In genomic region chr1:116554924-116555323, GRCh38 we compare ENCODE assay signal across 21 cellular contexts. TPM values are rescaled to one million over a fixed set of nuclear protein-coding genes. Genes with fewer than 3 reads are reported as not detected.
A peak's percentile ranks its signal among the peaks of the same experiment; 100 is the strongest.
DNase-seq lines count a peak whose midpoint lies in the region; ATAC-seq, FAIRE-seq and TF ChIP-seq lines count a peak whose summit lies in the region.
"Had no signal": no experiment of that assay in that cellular context is flagged by ENCODE, and none has a peak within 500 bp of the region (broad histone marks: within the 10 kb centered on the region; RNA-seq: fewer than 3 reads in every experiment).

No MANE protein-coding gene starts in this region.

- no peaks in the 10 kb centered on the region for H3K9me3 ChIP-seq in colonic mucosa
- H3K9me3 ChIP-seq: HAP-1, tibial artery had no signal

- intact Hi-C loops in activated T-helper 2 cell treated with anti-CD3 and anti-CD28 coated beads, Interferon-gamma antibody, Interleukin-2, Interleukin-4, amounts not matched to agents 10 μg/mL and 5 μg/mL and 100 μg/mL, durations not matched to agents 14 hours and 24 hours and 36 hours (cut with micrococcal nuclease) = loop anchor here (5.0 kb wide), 4 partner anchors 178 to 507 kb away; partner anchors contain the start of gene TTF2
- intact Hi-C loops in natural killer cell (cut with micrococcal nuclease) (no loop called here), colonic mucosa (cut with DNase I) (no loop called here)

- no peaks in the 10 kb centered on the region for H3K9me3 Mint-ChIP-seq in activated CD8-positive, alpha-beta memory T cell treated with anti-CD3 and anti-CD28 coated beads, Interleukin-2, amount 10 ng/mL, durations not matched to agents 7 days and 5 days (ENCODE audit: low read depth)
- no peaks in the 10 kb centered on the region for H3K9me3 Mint-ChIP-seq in activated T-helper 2 cell treated with anti-CD3 and anti-CD28 coated beads, Interferon-gamma antibody, Interleukin-2, Interleukin-4, amounts not matched to agents 10 μg/mL and 5 μg/mL and 100 μg/mL, durations not matched to agents 14 hours and 24 hours and 36 hours
- no peaks in the 10 kb centered on the region for H3K9me3 Mint-ChIP-seq in natural killer cell
- H3K9me3 Mint-ChIP-seq: CD8-positive, alpha-beta T cell had no signal

- no peak overlapping the region for H3K27ac ChIP-seq in colonic mucosa
- H3K27ac ChIP-seq: HL-60, VCaP had no signal

- peaks cover 53% of the 10 kb centered on the region for H3K36me3 Mint-ChIP-seq in activated CD8-positive, alpha-beta memory T cell treated with anti-CD3 and anti-CD28 coated beads, Interleukin-2, amount 10 ng/mL, durations not matched to agents 7 days and 5 days
- H3K36me3 Mint-ChIP-seq in activated T-helper 2 cell treated with anti-CD3 and anti-CD28 coated beads, Interferon-gamma antibody, Interleukin-2, Interleukin-4, amounts not matched to agents 10 μg/mL and 5 μg/mL and 100 μg/mL, durations not matched to agents 14 hours and 24 hours and 36 hours (ENCODE audit: low read depth) = peaks cover 69% of the 10 kb centered on the region
- no peaks in the 10 kb centered on the region for H3K36me3 Mint-ChIP-seq in natural killer cell
- H3K36me3 Mint-ChIP-seq: CD8-positive, alpha-beta T cell had no signal

- no peak for TF ChIP-seq POLR2A in GM12891 (IDR thresholded peaks at IDR 0.05; ENCODE audit: low read depth, low read length)

- H3K9ac ChIP-seq in colonic mucosa (ENCODE audit: low read depth in 2 of 2, low read length in 2 of 2) = no peak overlapping the region

- H3K27ac Mint-ChIP-seq in activated CD8-positive, alpha-beta memory T cell treated with anti-CD3 and anti-CD28 coated beads, Interleukin-2, amount 10 ng/mL, durations not matched to agents 7 days and 5 days = peak overlapping the region; percentile 95
- H3K27ac Mint-ChIP-seq in activated T-helper 2 cell treated with anti-CD3 and anti-CD28 coated beads, Interferon-gamma antibody, Interleukin-2, Interleukin-4, amounts not matched to agents 10 μg/mL and 5 μg/mL and 100 μg/mL, durations not matched to agents 14 hours and 24 hours and 36 hours = peak overlapping the region; percentile 19
- H3K27ac Mint-ChIP-seq in natural killer cell = peak overlapping the region; percentile 59 to 85
- H3K27ac Mint-ChIP-seq: CD8-positive, alpha-beta T cell had no signal

- no peak for ATAC-seq in activated CD8-positive, alpha-beta memory T cell treated with anti-CD3 and anti-CD28 coated beads, Interleukin-2, amount 10 ng/mL, durations not matched to agents 7 days and 5 days
- ATAC-seq in natural killer cell (no peak), HG02938 (IDR thresholded peaks at IDR 0.05; ENCODE audit: unreplicated experiment) (no peak)
- ATAC-seq: CD8-positive, alpha-beta T cell had no signal

- H3K4me3 Mint-ChIP-seq in activated CD8-positive, alpha-beta memory T cell treated with anti-CD3 and anti-CD28 coated beads, Interleukin-2, amount 10 ng/mL, durations not matched to agents 7 days and 5 days = no peak overlapping the region
- H3K4me3 Mint-ChIP-seq in activated T-helper 2 cell treated with anti-CD3 and anti-CD28 coated beads, Interferon-gamma antibody, Interleukin-2, Interleukin-4, amounts not matched to agents 10 μg/mL and 5 μg/mL and 100 μg/mL, durations not matched to agents 14 hours and 24 hours and 36 hours (ENCODE audit: low read depth) = no peak overlapping the region
- no peak overlapping the region for H3K4me3 Mint-ChIP-seq in natural killer cell
- H3K4me3 Mint-ChIP-seq: CD8-positive, alpha-beta T cell had no signal

- H3K4me3 ChIP-seq in colonic mucosa = no peak overlapping the region
- H3K4me3 ChIP-seq: HAP-1, tibial artery had no signal

- CTCF ChIA-PET in activated CD8-positive, alpha-beta memory T cell treated with anti-CD3 and anti-CD28 coated beads, Interleukin-2, amount 10 ng/mL, durations not matched to agents 7 days and 5 days (lab: Charles Lee) = no interaction called here

- FAIRE-seq in GM12891 (lab: Jason Lieb, UNC) = peak; percentile 62

- TF ChIP-seq CTCF in natural killer cell (IDR thresholded peaks at IDR 0.05) (no peak), colonic mucosa (IDR thresholded peaks at IDR 0.05) (no peak)

- no peaks in the 10 kb centered on the region for H3K27me3 Mint-ChIP-seq in activated CD8-positive, alpha-beta memory T cell treated with anti-CD3 and anti-CD28 coated beads, Interleukin-2, amount 10 ng/mL, durations not matched to agents 7 days and 5 days
- no peaks in the 10 kb centered on the region for H3K27me3 Mint-ChIP-seq in activated T-helper 2 cell treated with anti-CD3 and anti-CD28 coated beads, Interferon-gamma antibody, Interleukin-2, Interleukin-4, amounts not matched to agents 10 μg/mL and 5 μg/mL and 100 μg/mL, durations not matched to agents 14 hours and 24 hours and 36 hours (ENCODE audit: low read depth)
- no peaks in the 10 kb centered on the region for H3K27me3 Mint-ChIP-seq in natural killer cell (ENCODE audit: low read depth in 2 of 2)

- no peaks in the 10 kb centered on the region for H3K36me3 ChIP-seq in colonic mucosa
- H3K36me3 ChIP-seq: HAP-1, tibial artery had no signal

- DNase-seq in activated CD8-positive, alpha-beta memory T cell treated with anti-CD3 and anti-CD28 coated beads, Interleukin-2, amount 10 ng/mL, durations not matched to agents 7 days and 5 days = no peak
- no peak for DNase-seq in activated CD8-positive, alpha-beta memory T cell treated with anti-CD3 and anti-CD28 coated beads for 24 hours
- DNase-seq in GM12891 (ENCODE audit: insufficient read length, low spot score) (no peak), natural killer cell (no peak), colonic mucosa (no peak)
- DNase-seq in activated T-helper 2 cell treated with anti-CD3 and anti-CD28 coated beads, Interferon-gamma antibody, Interleukin-2, Interleukin-4, amounts not matched to agents 10 μg/mL and 5 μg/mL and 100 μg/mL, durations not matched to agents 14 hours and 24 hours and 36 hours (ENCODE audit: low spot score) = no peak
- no peak for DNase-seq in activated naive CD4-positive, alpha-beta T cell treated with Interleukin-2 at 50 U/mL for 16 hours
- DNase-seq: activated gamma-delta T cell treated with Interleukin-2 at 50 U/mL for 16 hours; CD8-positive, alpha-beta T cell; hypothalamus; kidney glomerular epithelial cell; NCI-H187 treated with DMSO at 0.1 percent for 48 hours; NCI-H345; NK-92 treated with Interleukin-12 subunit alpha and Interleukin-12 subunit beta, amount 100 ng/mL, for 24 hours; stimulated activated CD4-positive, alpha-beta T cell treated with anti-CD3 and anti-CD28 coated beads, Interleukin-12 subunit alpha, Interleukin-12 subunit beta, amount 100 ng/mL, for 4 hours; SW 1271; tibial artery had no signal

- H3K4me1 Mint-ChIP-seq in activated CD8-positive, alpha-beta memory T cell treated with anti-CD3 and anti-CD28 coated beads, Interleukin-2, amount 10 ng/mL, durations not matched to agents 7 days and 5 days = peaks cover 85% of the 10 kb centered on the region
- H3K4me1 Mint-ChIP-seq in activated T-helper 2 cell treated with anti-CD3 and anti-CD28 coated beads, Interferon-gamma antibody, Interleukin-2, Interleukin-4, amounts not matched to agents 10 μg/mL and 5 μg/mL and 100 μg/mL, durations not matched to agents 14 hours and 24 hours and 36 hours (ENCODE audit: low read depth) = peaks cover 75% of the 10 kb centered on the region
- H3K4me1 Mint-ChIP-seq in natural killer cell = peaks cover 83 to 84% of the 10 kb centered on the region in 2 donors

- H3K4me1 ChIP-seq in colonic mucosa = no peaks in the 10 kb centered on the region
- H3K4me1 ChIP-seq: HAP-1 had no signal

- no peaks in the 10 kb centered on the region for H3K27me3 ChIP-seq in colonic mucosa
- H3K27me3 ChIP-seq: tibial artery had no signal

TF ChIP-seq in GM12891, 5 proteins besides CTCF, POLR2A, EP300 and RAD21:
- TF ChIP-seq PAX5 (IDR thresholded peaks at IDR 0.05; ENCODE audit: insufficient read depth, low read length, severe bottlenecking) (no peak), SPI1 (IDR thresholded peaks at IDR 0.05; ENCODE audit: low read depth, low read length) (no peak), POLR2AphosphoS5 (IDR thresholded peaks at IDR 0.05; ENCODE audit: low read depth, low read length) (no peak), POU2F2 (IDR thresholded peaks at IDR 0.05; ENCODE audit: low read depth, low read length) (no peak), TAF1 (IDR thresholded peaks at IDR 0.05; ENCODE audit: low read depth, low read length) (no peak)

RNA-seq across cellular contexts. Expression of gene CD58, which starts 15.9 kb away (rescaled TPM):
- 10 to 100 TPM; 54.0 to 56.9 TPM for total RNA-seq in activated CD8-positive, alpha-beta memory T cell treated with anti-CD3 and anti-CD28 coated beads, Interleukin-2, amount 10 ng/mL, durations not matched to agents 7 days and 5 days
- 88.3 TPM for polyA plus RNA-seq in GM12891 (2012; ENCODE audit: low read depth, missing spikeins)
- total RNA-seq in activated T-helper 2 cell treated with anti-CD3 and anti-CD28 coated beads, Interferon-gamma antibody, Interleukin-2, Interleukin-4, amounts not matched to agents 10 μg/mL and 5 μg/mL and 100 μg/mL, durations not matched to agents 14 hours and 24 hours and 36 hours = 40.6 and 40.9 TPM in 2 replicates
- total RNA-seq in natural killer cell (10 to 100 TPM; 27.4 to 34.0 (median 28.6) TPM), colonic mucosa (10 to 100 TPM; 16.1 to 25.9 TPM)

Comparison
In these comparisons a context has a peak if more than half of its experiments do, and no peak if none do; other contexts are left out.
1. H3K27ac Mint-ChIP-seq: peak in every context shown above with its lines; median percentile 95 in activated CD8-positive, alpha-beta memory T cell treated with anti-CD3 and anti-CD28 coated beads, Interleukin-2, amount 10 ng/mL, durations not matched to agents 7 days and 5 days; 72 in natural killer cell; 19 in activated T-helper 2 cell treated with anti-CD3 and anti-CD28 coated beads, Interferon-gamma antibody, Interleukin-2, Interleukin-4, amounts not matched to agents 10 μg/mL and 5 μg/mL and 100 μg/mL, durations not matched to agents 14 hours and 24 hours and 36 hours.